In the genomic region with DNA sequence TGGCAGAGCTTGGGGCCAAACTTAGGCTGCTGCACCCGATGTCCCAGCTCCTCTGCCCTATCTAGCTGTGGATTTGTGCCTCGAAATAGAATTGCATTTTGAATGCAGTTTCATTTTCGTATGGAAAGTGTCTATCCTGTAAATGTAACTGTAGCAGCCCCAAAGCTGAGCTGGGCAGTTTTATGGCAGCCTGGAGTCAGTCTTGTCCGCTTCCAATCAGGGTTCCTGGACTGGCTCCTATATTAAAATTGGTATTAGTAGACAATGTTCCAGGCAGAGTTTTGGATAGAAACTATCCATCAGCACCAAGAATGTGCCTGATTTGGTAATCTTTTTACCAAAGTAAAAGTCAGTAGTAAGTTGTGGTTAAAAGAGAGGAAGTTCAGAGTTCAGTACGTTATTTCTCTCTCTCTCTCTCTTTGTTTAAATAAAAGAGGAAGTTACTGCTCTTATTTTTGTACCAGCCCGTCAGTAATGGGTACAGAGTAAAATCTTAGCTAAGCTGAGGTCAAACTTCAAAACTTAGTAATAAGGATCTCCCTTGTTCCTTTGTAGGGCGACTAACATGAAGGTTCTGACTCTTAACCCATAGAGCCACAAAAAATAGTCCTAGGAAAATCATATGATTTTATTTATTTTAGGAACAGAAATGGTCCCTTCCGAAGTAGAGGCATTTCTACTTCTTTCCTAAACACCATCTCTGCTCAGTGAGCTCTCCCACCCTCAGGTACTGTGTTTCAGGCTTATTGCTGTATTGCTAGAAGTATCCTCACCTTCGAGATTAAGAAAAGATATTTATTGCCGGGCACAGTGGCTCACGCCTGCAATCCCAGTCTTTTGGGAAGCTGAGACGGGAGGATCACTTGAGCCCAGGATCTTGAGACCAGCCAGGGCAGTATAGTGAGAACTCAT, we compare ENCODE assay signal across 9 cellular contexts. TPM values are rescaled to one million over a fixed set of nuclear protein-coding genes. Genes with fewer than 3 reads are reported as not detected.
DNase-seq lines count a peak whose midpoint lies in the region; ATAC-seq and TF ChIP-seq lines count a peak whose summit lies in the region.
"Had no signal": no experiment of that assay in that cellular context is flagged by ENCODE, and none has a peak within 500 bp of the region (broad histone marks: within the 10 kb centered on the region; RNA-seq: fewer than 3 reads in every experiment).

No MANE protein-coding gene starts in this region.

- no peaks in the 10 kb centered on the region for H3K9me3 Mint-ChIP-seq in activated B cell treated with CpG ODN at 0.5 μM for 24 hours

- CTCF ChIA-PET in activated B cell treated with CpG ODN at 0.5 μM for 24 hours (lab: Charles Lee), result interaction anchor here (0.7 to 5.3 kb wide), 7 partner anchors 14 to 146 kb away, joined by 3 to 28 read pairs (median 3); partner anchors contain the start of gene PRKCB

- H3K9me3 ChIP-seq in BLaER1 (no peaks in the 10 kb centered on the region), spleen (no peaks in the 10 kb centered on the region)
- H3K9me3 ChIP-seq: pancreas had no signal

- POLR2A ChIA-PET in activated B cell treated with CpG ODN at 0.5 μM for 24 hours (lab: Charles Lee), result interaction anchor here (0.6 to 3.0 kb wide), 20 partner anchors 9 to 156 kb away, joined by 3 to 17 read pairs (median 5); partner anchors contain the start of gene PRKCB

- H3K27me3 Mint-ChIP-seq in activated B cell treated with CpG ODN at 0.5 μM for 24 hours, result no peaks in the 10 kb centered on the region

- peak overlapping the region; percentile 96 for H3K27ac Mint-ChIP-seq in activated B cell treated with CpG ODN at 0.5 μM for 24 hours

- H3K36me3 Mint-ChIP-seq in activated B cell treated with CpG ODN at 0.5 μM for 24 hours (ENCODE audit: low read depth), result peaks cover 13% of the 10 kb centered on the region

- intact Hi-C loops in activated B cell treated with CpG ODN at 0.5 μM for 24 hours (cut with micrococcal nuclease) (loop anchor here (1.0 kb wide), 2 partner anchors 18 to 28 kb away; partner anchors contain the start of gene PRKCB), spleen (cut with DNase I; ENCODE audit: low total_unique reads) (no loop called here), dorsolateral prefrontal cortex (cut with DNase I) (no loop called here)

- H4K20me1 ChIP-seq in BLaER1, result no peaks in the 10 kb centered on the region

- peak overlapping the region; percentile 94 for H3K27ac ChIP-seq in BLaER1
- H3K27ac ChIP-seq in spleen, result peak overlapping the region; percentile 62 to 91 (median 83)
- peak overlapping the region in 20 of 59 donors; percentile 3 to 68 (median 20) for H3K27ac ChIP-seq in dorsolateral prefrontal cortex
- H3K27ac ChIP-seq: pancreas had no signal

- DNase-seq in activated B cell treated with CpG ODN at 0.5 μM for 24 hours (no peak), spleen (no peak), dorsolateral prefrontal cortex (no peak), amniotic stem cell (lab: John Stamatoyannopoulos, UW) (no peak)
- no peak for DNase-seq in activated CD8-positive, alpha-beta memory T cell treated with anti-CD3 and anti-CD28 coated beads, Interleukin-2, amount 50 U/mL, for 4 hours
- DNase-seq: pancreas had no signal

- peak overlapping the region; percentile 67 for H3K4me2 ChIP-seq in BLaER1

- 22 to 28% (median 27%) methylated on average over 12 of the region's 12 CpGs for WGBS in spleen, 5 donors

- peak overlapping the region; percentile 62 for H3K9ac ChIP-seq in BLaER1

- peak overlapping the region; percentile 87 for H3K4me3 Mint-ChIP-seq in activated B cell treated with CpG ODN at 0.5 μM for 24 hours

- no peak for TF ChIP-seq CTCF in activated B cell treated with CpG ODN at 0.5 μM for 24 hours (IDR thresholded peaks at IDR 0.05)
- no peak for TF ChIP-seq CTCF in spleen (IDR thresholded peaks at IDR 0.05 in 8 of 11, conservative IDR thresholded peaks at IDR 0.05 in 3 of 11)
- no peak for TF ChIP-seq CTCF in dorsolateral prefrontal cortex (IDR thresholded peaks at IDR 0.05 in 54 of 56, conservative IDR thresholded peaks at IDR 0.05 in 2 of 56; ENCODE audit: low read depth in 1 of 56, partially characterized antibody in 56 of 56)

- H3K4me3 ChIP-seq in BLaER1, result peak overlapping the region; percentile 53
- H3K4me3 ChIP-seq in spleen, result peak overlapping the region in 6 of 8 donors; percentile 21 to 62 (median 28)
- peak overlapping the region in 18 of 59 donors; percentile 6 to 46 (median 21) for H3K4me3 ChIP-seq in dorsolateral prefrontal cortex
- H3K4me3 ChIP-seq: pancreas had no signal

- H3K4me1 Mint-ChIP-seq in activated B cell treated with CpG ODN at 0.5 μM for 24 hours, result peaks cover 95% of the 10 kb centered on the region

- ATAC-seq in HG03175 (IDR thresholded peaks at IDR 0.05; ENCODE audit: unreplicated experiment) (peak; percentile 89), activated B cell treated with CpG ODN at 0.5 μM for 24 hours (ENCODE audit: low read depth) (peak; percentile 78)

- no peaks in the 10 kb centered on the region for H3K36me3 ChIP-seq in BLaER1
- H3K36me3 ChIP-seq in spleen, result no peaks in the 10 kb centered on the region
- H3K36me3 ChIP-seq: pancreas had no signal

- H3K27me3 ChIP-seq in BLaER1 (no peaks in the 10 kb centered on the region), spleen (replicated peaks in 1 of 7) (no peaks in the 10 kb centered on the region), dorsolateral prefrontal cortex (no peaks in the 10 kb centered on the region)

- peak; percentile 40 for TF ChIP-seq POLR2A in GM19193 (IDR thresholded peaks at IDR 0.05; ENCODE audit: extremely low read depth, insufficient read depth, insufficient read length)
- no peak for TF ChIP-seq POLR2A in spleen (IDR thresholded peaks at IDR 0.05)

- peaks cover 80% of the 10 kb centered on the region for H3K4me1 ChIP-seq in BLaER1
- H3K4me1 ChIP-seq in spleen, result peaks cover 55 to 100% (median 92%) of the 10 kb centered on the region in 6 donors
- H3K4me1 ChIP-seq: pancreas had no signal

RNA-seq across cellular contexts. Expression of gene PRKCB, which starts 28.0 kb away (rescaled TPM):
- total RNA-seq in activated B cell treated with CpG ODN at 0.5 μM for 24 hours (122 and 146 TPM in 2 replicates), spleen (100 to 1,000 TPM; 169 to 284 (median 189) TPM), dorsolateral prefrontal cortex (100 to 1,000 TPM; 111 to 409 (median 291) TPM)
- polyA plus RNA-seq in spleen, result 10 to 100 TPM; 33.8 to 53.5 (median 39.3) TPM
